25 cellular contexts compared by ENCODE assay signal in genomic region chr1:217982711-217983405, GRCh38.
DNase-seq lines count a peak whose midpoint lies in the region; ATAC-seq, FAIRE-seq and TF ChIP-seq lines count a peak whose summit lies in the region.
"Had no signal": no experiment of that assay in that cellular context is flagged by ENCODE, and none has a peak within 500 bp of the region (broad histone marks: within the 10 kb centered on the region; RNA-seq: fewer than 3 reads in every experiment).

No MANE protein-coding gene starts in this region.

- H3K4me1 ChIP-seq in GM23338 (ENCODE audit: insufficient read depth) (0 out of 2 replicates have a peak, but pooled peaks cover 11% of the 10 kb centered on the region), astrocyte (ENCODE audit: insufficient read depth, low read length) (no peaks in the 10 kb centered on the region)
- H3K4me1 ChIP-seq: body of pancreas, right atrium auricular region, stomach, transverse colon had no signal

- H3K4me2 ChIP-seq in GM23338, result no peak overlapping the region
- H3K4me2 ChIP-seq in astrocyte (ENCODE audit: low read length), result peak overlapping the region; percentile 11

- DNase-seq in GM23338 (ENCODE audit: low spot score) (peak; percentile 21), NCI-H446 (lab: John Stamatoyannopoulos, UW) (peak; percentile 27 to 76), astrocyte (ENCODE audit: low read depth) (no peak), progenitor cell of endocrine pancreas (ENCODE audit: low spot score, unreplicated experiment) (no peak), NCI-H526 treated with DMSO at 0.1 percent for 48 hours (lab: John Stamatoyannopoulos, UW) (no peak), NCI-H1092 (lab: John Stamatoyannopoulos, UW) (no peak)
- DNase-seq: activated CD4-positive, alpha-beta memory T cell treated with anti-CD3 and anti-CD28 coated beads, Interleukin-2, amount 10 ng/mL, durations not matched to agents 7 days and 5 days; activated effector memory CD4-positive, alpha-beta T cell treated with anti-CD3 and anti-CD28 coated beads, Interleukin-2, amount 50 U/mL, for 16 hours; activated naive CD8-positive, alpha-beta T cell treated with anti-CD3 and anti-CD28 coated beads, Interleukin-2, amount 50 U/mL, for 24 hours; activated T-cell treated with anti-CD3 and anti-CD28 coated beads for 4 hours; body of pancreas; CD8-positive, alpha-beta T cell; erythroblast; foreskin fibroblast; hypothalamus; nucleus accumbens; stomach; T-helper 9 cell; transverse colon had no signal

- FAIRE-seq in astrocyte (lab: Jason Lieb, UNC), result no peak

- H3K27ac Mint-ChIP-seq in GM23338 (no peak overlapping the region), astrocyte (ENCODE audit: unreplicated experiment) (no peak overlapping the region), progenitor cell of endocrine pancreas (peak overlapping the region; percentile 63)
- H3K27ac Mint-ChIP-seq: activated CD4-positive, alpha-beta memory T cell treated with anti-CD3 and anti-CD28 coated beads, Interleukin-2, amount 10 ng/mL, durations not matched to agents 7 days and 5 days; activated naive CD8-positive, alpha-beta T cell treated with anti-CD3 and anti-CD28 coated beads, Interleukin-2, amount 50 U/mL, for 24 hours; CD8-positive, alpha-beta T cell had no signal

- no peaks in the 10 kb centered on the region for H3K27me3 ChIP-seq in GM23338 (ENCODE audit: insufficient read depth)
- H3K27me3 ChIP-seq in astrocyte (ENCODE audit: insufficient read depth, low read length), result no peaks in the 10 kb centered on the region
- H3K27me3 ChIP-seq: body of pancreas, right atrium auricular region, stomach, transverse colon had no signal

- H3K9me3 Mint-ChIP-seq in GM23338 (no peaks in the 10 kb centered on the region), astrocyte (ENCODE audit: unreplicated experiment) (peaks cover 2% of the 10 kb centered on the region), progenitor cell of endocrine pancreas (ENCODE audit: low read depth) (no peaks in the 10 kb centered on the region)
- H3K9me3 Mint-ChIP-seq: activated naive CD8-positive, alpha-beta T cell treated with anti-CD3 and anti-CD28 coated beads, Interleukin-2, amount 50 U/mL, for 24 hours; CD8-positive, alpha-beta T cell had no signal

- H3K4me3 Mint-ChIP-seq in GM23338 (no peak overlapping the region), astrocyte (ENCODE audit: unreplicated experiment) (no peak overlapping the region), progenitor cell of endocrine pancreas (ENCODE audit: low read depth) (no peak overlapping the region)
- H3K4me3 Mint-ChIP-seq: activated CD4-positive, alpha-beta memory T cell treated with anti-CD3 and anti-CD28 coated beads, Interleukin-2, amount 10 ng/mL, durations not matched to agents 7 days and 5 days; activated naive CD8-positive, alpha-beta T cell treated with anti-CD3 and anti-CD28 coated beads, Interleukin-2, amount 50 U/mL, for 24 hours; CD8-positive, alpha-beta T cell had no signal

- H3K9me3 ChIP-seq in astrocyte (ENCODE audit: insufficient read depth, low read depth, low read length), result no peaks in the 10 kb centered on the region
- H3K9me3 ChIP-seq: body of pancreas, right atrium auricular region, transverse colon had no signal

- no peaks in the 10 kb centered on the region for H3F3A ChIP-seq in GM23338 (replicated peaks; ENCODE audit: low read depth)

- no peak overlapping the region for H3K9ac ChIP-seq in astrocyte (ENCODE audit: low read length)

- H3K4me3 ChIP-seq in GM23338, result no peak overlapping the region
- H3K4me3 ChIP-seq in astrocyte (ENCODE audit: insufficient read depth, low read depth, low read length), result no peak overlapping the region
- H3K4me3 ChIP-seq: body of pancreas, lung, right atrium auricular region, stomach, transverse colon had no signal

- H2AFZ ChIP-seq in GM23338 (peak overlapping the region; percentile 74), astrocyte (ENCODE audit: low read depth, low read length) (no peak overlapping the region)

- H3K79me2 ChIP-seq in GM23338 (replicated peaks; ENCODE audit: insufficient read depth) (no peaks in the 10 kb centered on the region), astrocyte (ENCODE audit: insufficient read depth, low read length) (no peaks in the 10 kb centered on the region)

- H3K27ac ChIP-seq in GM23338 (ENCODE audit: low read depth) (no peak overlapping the region), astrocyte (ENCODE audit: low read depth, low read length) (no peak overlapping the region)
- H3K27ac ChIP-seq: body of pancreas, HL-60, right atrium auricular region, stomach, transverse colon had no signal

- no peaks in the 10 kb centered on the region for H3K36me3 ChIP-seq in GM23338 (ENCODE audit: insufficient read depth)
- H3K36me3 ChIP-seq in astrocyte (ENCODE audit: insufficient read depth, low read length), result no peaks in the 10 kb centered on the region
- H3K36me3 ChIP-seq: right atrium auricular region, stomach, transverse colon had no signal

- no peak for TF ChIP-seq CTCF in GM23338 (conservative IDR thresholded peaks at IDR 0.05; ENCODE audit: low read depth in 2 of 2)
- TF ChIP-seq CTCF in astrocyte (IDR thresholded peaks at IDR 0.05; ENCODE audit: insufficient read depth, low read depth, low read length), result no peak
- no peak for TF ChIP-seq CTCF in progenitor cell of endocrine pancreas (IDR thresholded peaks at IDR 0.05; ENCODE audit: unreplicated experiment)

- H3K27me3 Mint-ChIP-seq in GM23338 (ENCODE audit: insufficient read depth, low read depth, poor library complexity), result no peaks in the 10 kb centered on the region
- H3K27me3 Mint-ChIP-seq in astrocyte (ENCODE audit: low read depth, unreplicated experiment), result no peaks in the 10 kb centered on the region
- peaks cover 4% of the 10 kb centered on the region for H3K27me3 Mint-ChIP-seq in progenitor cell of endocrine pancreas
- H3K27me3 Mint-ChIP-seq: activated CD4-positive, alpha-beta memory T cell treated with anti-CD3 and anti-CD28 coated beads, Interleukin-2, amount 10 ng/mL, durations not matched to agents 7 days and 5 days; activated naive CD8-positive, alpha-beta T cell treated with anti-CD3 and anti-CD28 coated beads, Interleukin-2, amount 50 U/mL, for 24 hours had no signal

- H4K20me1 ChIP-seq in GM23338 (replicated peaks; ENCODE audit: insufficient read depth), result no peaks in the 10 kb centered on the region
- no peaks in the 10 kb centered on the region for H4K20me1 ChIP-seq in astrocyte (ENCODE audit: insufficient read depth, low read length)

- 0 out of 3 replicates have a peak, but pooled peaks have one; percentile 28 for ATAC-seq in GM23338
- no peak for ATAC-seq in HG03432 (IDR thresholded peaks at IDR 0.05; ENCODE audit: unreplicated experiment)
- no peak for ATAC-seq in GM21825 (IDR thresholded peaks at IDR 0.05; ENCODE audit: unreplicated experiment)
- ATAC-seq: activated CD4-positive, CD25-positive, alpha-beta regulatory T cell treated with anti-CD3 and anti-CD28 coated beads, Interleukin-2, amount 50 U/mL, for 24 hours; activated naive CD8-positive, alpha-beta T cell treated with anti-CD3 and anti-CD28 coated beads, Interleukin-2, amount 50 U/mL, for 24 hours; body of pancreas; CD8-positive, alpha-beta T cell had no signal

- peaks cover 8% of the 10 kb centered on the region; the same call in 1 of the 2 replicates for H3K9me2 ChIP-seq in GM23338 (ENCODE audit: insufficient read depth)

- H3K4me1 Mint-ChIP-seq in GM23338 (peaks cover 10% of the 10 kb centered on the region), astrocyte (ENCODE audit: low read depth, unreplicated experiment) (no peaks in the 10 kb centered on the region), progenitor cell of endocrine pancreas (ENCODE audit: low read depth) (no peaks in the 10 kb centered on the region)
- H3K4me1 Mint-ChIP-seq: activated CD4-positive, alpha-beta memory T cell treated with anti-CD3 and anti-CD28 coated beads, Interleukin-2, amount 10 ng/mL, durations not matched to agents 7 days and 5 days; activated naive CD8-positive, alpha-beta T cell treated with anti-CD3 and anti-CD28 coated beads, Interleukin-2, amount 50 U/mL, for 24 hours had no signal

- H3K36me3 Mint-ChIP-seq in GM23338 (ENCODE audit: low read depth) (no peaks in the 10 kb centered on the region), astrocyte (ENCODE audit: low read depth, unreplicated experiment) (no peaks in the 10 kb centered on the region), progenitor cell of endocrine pancreas (ENCODE audit: insufficient read depth) (no peaks in the 10 kb centered on the region)
- H3K36me3 Mint-ChIP-seq: CD8-positive, alpha-beta T cell had no signal

TF ChIP-seq in GM23338, 12 proteins besides CTCF, POLR2A, EP300 and RAD21:
- TF ChIP-seq NANOG (IDR thresholded peaks at IDR 0.05; ENCODE audit: borderline replicate concordance) (no peak), EZH2 (IDR thresholded peaks at IDR 0.05; ENCODE audit: low read depth, unreplicated experiment) (no peak), STAT1 (IDR thresholded peaks at IDR 0.05; ENCODE audit: unreplicated experiment) (no peak)

Comparison
In these comparisons a context has a peak if more than half of its experiments do, and no peak if none do; other contexts are left out.
1. DNase-seq: peak in GM23338 (single experiment) and NCI-H446 (2 of 2); none in astrocyte (single experiment), progenitor cell of endocrine pancreas (single experiment), NCI-H526 treated with DMSO at 0.1 percent for 48 hours (single experiment) and NCI-H1092 (single experiment).